In the genomic region with DNA sequence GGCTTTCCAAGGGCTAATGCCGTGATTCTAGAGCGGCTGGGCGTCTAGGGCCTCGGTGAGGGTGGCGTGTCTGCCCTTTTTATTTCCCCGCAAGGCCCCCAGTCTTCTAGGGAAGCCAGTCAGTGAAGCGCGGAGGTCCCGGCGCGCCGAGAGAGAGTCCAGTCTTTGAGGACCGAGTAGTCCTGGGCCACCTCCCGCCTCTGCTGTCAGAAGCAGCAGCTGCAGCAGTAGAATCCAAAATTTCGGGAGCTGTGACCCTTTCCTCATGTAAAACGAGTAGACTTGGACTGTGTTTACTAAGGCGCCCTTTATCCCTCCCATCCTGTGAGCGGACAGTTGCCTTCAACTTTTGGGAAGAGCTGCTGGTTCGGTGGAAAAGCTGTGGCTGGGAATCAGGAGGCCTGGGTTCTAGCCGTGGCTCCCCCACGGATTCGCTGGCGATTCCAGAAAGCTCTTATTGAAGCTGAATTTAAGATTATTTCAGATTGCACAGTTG, we compare ENCODE assay signal across 8 cellular contexts. TPM values are rescaled to one million over a fixed set of nuclear protein-coding genes. Genes with fewer than 3 reads are reported as not detected.
DNase-seq lines count a peak whose midpoint lies in the region; ATAC-seq, FAIRE-seq and TF ChIP-seq lines count a peak whose summit lies in the region.
"Not testable (repeated sequence)": the region's sequence is repeated elsewhere in the genome, so short reads cannot be mapped to it uniquely, and the experiment has no call there.

No MANE protein-coding gene starts in this region.

- peak overlapping the region; percentile 95 for H3K4me2 ChIP-seq in Karpas-422 (ENCODE audit: low read depth, low read length, poor library complexity, severe bottlenecking)

- H2AFZ ChIP-seq in Karpas-422 (ENCODE audit: low read length), result not testable (repeated sequence)

- DNase-seq in A673 (ENCODE audit: low spot score), result peak; percentile 33
- DNase-seq in Karpas-422, result peak; percentile 72
- DNase-seq in kidney, result not testable (repeated sequence)

- H3K27me3 ChIP-seq in A673 (replicated peaks; ENCODE audit: insufficient read depth, low read depth, low read length, poor library complexity); Karpas-422 (ENCODE audit: low read length); rectal smooth muscle tissue (ENCODE audit: control insufficient read depth, insufficient read depth, low read length): not testable (repeated sequence)

- not testable (repeated sequence) for TF ChIP-seq CTCF in A673 (conservative IDR thresholded peaks at IDR 0.05; ENCODE audit: low read depth, low read length); kidney (IDR thresholded peaks at IDR 0.05; ENCODE audit: borderline replicate concordance, extremely low read depth, insufficient read depth)

- peak overlapping the region; percentile 96 for H3K4me3 Mint-ChIP-seq in dendritic cell treated with granulocyte-macrophage colony-stimulating factor and Interleukin-4, amounts not matched to agents 40 ng/mL and 50 ng/mL, for 4 days

- H3K27ac Mint-ChIP-seq in dendritic cell treated with granulocyte-macrophage colony-stimulating factor and Interleukin-4, amounts not matched to agents 40 ng/mL and 50 ng/mL, for 4 days, result peak overlapping the region; percentile 99

- H3K27me3 Mint-ChIP-seq in dendritic cell treated with granulocyte-macrophage colony-stimulating factor and Interleukin-4, amounts not matched to agents 40 ng/mL and 50 ng/mL, for 4 days, result not testable (repeated sequence)

- H3K9me3 Mint-ChIP-seq in dendritic cell treated with granulocyte-macrophage colony-stimulating factor and Interleukin-4, amounts not matched to agents 40 ng/mL and 50 ng/mL, for 4 days, result not testable (repeated sequence)

- H3K79me2 ChIP-seq in Karpas-422 (ENCODE audit: low read length), result peaks cover 55% of the 10 kb centered on the region

- H3K4me3 ChIP-seq in A673 (ENCODE audit: low read depth, low read length, poor library complexity, severe bottlenecking) (peak overlapping the region; percentile 96), Karpas-422 (ENCODE audit: low read length) (peak overlapping the region; percentile 95), kidney (ENCODE audit: low read length in 2 of 2) (peak overlapping the region; percentile 76 to 88), rectal smooth muscle tissue (ENCODE audit: low read length) (peak overlapping the region; percentile 90)

- H3K9ac ChIP-seq in Karpas-422 (ENCODE audit: low read length) (peak overlapping the region; percentile 99), kidney (ENCODE audit: low read length in 2 of 2) (peak overlapping the region; percentile 70 to 75), rectal smooth muscle tissue (ENCODE audit: low read length) (peak overlapping the region; percentile 81)

- not testable (repeated sequence) for H3K9me3 ChIP-seq in A673 (ENCODE audit: low read depth, low read length, poor library complexity, severe bottlenecking); Karpas-422 (ENCODE audit: low read length); kidney (ENCODE audit: control insufficient read depth in 1 of 2, low read length in 2 of 2)

- H3K36me3 Mint-ChIP-seq in dendritic cell treated with granulocyte-macrophage colony-stimulating factor and Interleukin-4, amounts not matched to agents 40 ng/mL and 50 ng/mL, for 4 days (ENCODE audit: low read depth), result peaks cover 22% of the 10 kb centered on the region

- not testable (repeated sequence) for H3K36me3 ChIP-seq in A673 (ENCODE audit: insufficient read depth, low read length, poor library complexity, severe bottlenecking); kidney (ENCODE audit: control insufficient read depth in 1 of 2, insufficient read depth in 2 of 2, low read length in 2 of 2); rectal smooth muscle tissue (ENCODE audit: control insufficient read depth, insufficient read depth, low read length)
- H3K36me3 ChIP-seq in Karpas-422 (ENCODE audit: insufficient read depth, low read length), result peaks cover 12% of the 10 kb centered on the region; the same call in 1 of the 2 replicates

- peak overlapping the region; percentile 97 for H3K27ac ChIP-seq in A673 (ENCODE audit: low read depth, low read length, poor library complexity, severe bottlenecking)
- H3K27ac ChIP-seq in Karpas-422 (ENCODE audit: low read length), result peak overlapping the region; percentile 87
- H3K27ac ChIP-seq in kidney (ENCODE audit: low read depth in 2 of 2, low read length in 2 of 2), result peak overlapping the region; percentile 60 to 85
- H3K27ac ChIP-seq in rectal smooth muscle tissue (ENCODE audit: low read depth, low read length), result peak overlapping the region; percentile 94

- ATAC-seq in GM18907 (IDR thresholded peaks at IDR 0.05; ENCODE audit: unreplicated experiment), result peak; percentile 25
- ATAC-seq in HG02759 (IDR thresholded peaks at IDR 0.05; ENCODE audit: unreplicated experiment), result peak; percentile 24
- peak; percentile 4 to 6 for ATAC-seq in activated CD4-positive, CD25-positive, alpha-beta regulatory T cell treated with anti-CD3 and anti-CD28 coated beads, Interleukin-2, amount 50 U/mL, for 24 hours

- not testable (repeated sequence) for BruUV-seq in A673 (replicated peaks; lab: Mats Ljungman, UMichigan)

- not testable (repeated sequence) for FAIRE-seq in kidney (lab: Jason Lieb, UNC)

- CTCF ChIA-PET in A673 (lab: Charles Lee), result interaction anchor here (0.9 kb wide), 1 partner anchor 248 kb away, joined by 4 read pairs; no protein-coding TSS in a partner anchor

- intact Hi-C loops in A673 (cut with micrococcal nuclease; ENCODE audit: unreplicated experiment); kidney (cut with DNase I): not testable (repeated sequence)
- intact Hi-C loops in dendritic cell treated with granulocyte-macrophage colony-stimulating factor and Interleukin-4, amounts not matched to agents 40 ng/mL and 50 ng/mL, for 4 days (cut with micrococcal nuclease), result loop anchor here (1.0 kb wide), 1 partner anchor 42 kb away; no protein-coding TSS in a partner anchor

- POLR2A ChIA-PET in A673 (lab: Charles Lee; ENCODE audit: low non-redundant PET), result interaction anchor here (0.6 kb wide), 1 partner anchor 209 kb away, joined by 11 read pairs; no protein-coding TSS in a partner anchor

- not testable (repeated sequence) for H3K9me2 ChIP-seq in Karpas-422 (replicated peaks; ENCODE audit: insufficient read depth, low read length)

- not testable (repeated sequence) for H4K20me1 ChIP-seq in Karpas-422 (ENCODE audit: insufficient read depth, low read depth, low read length)

- H3K4me1 Mint-ChIP-seq in dendritic cell treated with granulocyte-macrophage colony-stimulating factor and Interleukin-4, amounts not matched to agents 40 ng/mL and 50 ng/mL, for 4 days (ENCODE audit: low read depth), result peaks cover 23% of the 10 kb centered on the region

- H3K4me1 ChIP-seq in A673 (ENCODE audit: insufficient read depth, low read length, poor library complexity, severe bottlenecking) (peaks cover 17% of the 10 kb centered on the region), Karpas-422 (ENCODE audit: low read length) (peaks cover 44% of the 10 kb centered on the region)
- H3K4me1 ChIP-seq in kidney (ENCODE audit: control insufficient read depth in 1 of 2, insufficient read depth in 1 of 2, low read depth in 1 of 2, low read length in 2 of 2); rectal smooth muscle tissue (ENCODE audit: control insufficient read depth, insufficient read depth, low read length): not testable (repeated sequence)

RNA-seq across cellular contexts. Expression of a gene that starts 0.5 kb away (rescaled TPM):
- total RNA-seq in A673 (2021), result 26.0 and 27.9 TPM in 2 replicates
- 58.4 and 85.1 TPM in 2 replicates for total RNA-seq in Karpas-422 (2014; rRNA removed; shearing (Covaris generic); ENCODE audit: low replicate concordance)
- total RNA-seq in kidney, result 22.3 TPM
- polyA plus RNA-seq in kidney (ENCODE audit: insufficient read depth, low read depth, low replicate concordance), result 7.2 TPM
